In the genomic region with DNA sequence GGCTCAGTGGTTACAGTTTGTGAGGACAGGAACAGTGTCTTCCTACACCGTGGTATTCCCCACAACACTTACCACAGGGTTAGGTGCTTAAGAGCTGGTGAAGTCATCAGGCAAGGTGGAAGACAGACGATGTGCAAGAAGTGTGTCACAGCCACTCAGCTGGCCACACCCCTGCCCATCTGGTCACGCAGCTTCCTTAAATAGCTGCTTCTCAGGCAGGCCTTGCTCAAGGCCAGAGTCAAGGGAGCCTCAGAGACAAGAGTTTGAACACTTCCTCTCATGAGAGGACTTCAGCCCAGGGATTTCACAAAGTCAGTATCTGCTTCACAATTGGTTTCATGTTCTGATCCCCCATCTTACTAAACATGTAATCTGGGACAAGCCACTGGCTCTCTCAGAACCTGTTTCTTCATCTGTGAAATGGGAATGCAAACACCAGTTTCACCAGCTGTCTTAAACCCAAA, we compare ENCODE assay signal across 8 cellular contexts.
DNase-seq lines count a peak whose midpoint lies in the region; ATAC-seq and TF ChIP-seq lines count a peak whose summit lies in the region.

No MANE protein-coding gene starts in this region.

- TF ChIP-seq POLR2A in thyroid gland (IDR thresholded peaks at IDR 0.05), result no peak

- H3K9me3 ChIP-seq in thyroid gland, result no peaks in the 10 kb centered on the region

- no peaks in the 10 kb centered on the region for H3K27me3 Mint-ChIP-seq in stimulated activated naive CD8-positive, alpha-beta T cell treated with anti-CD3 and anti-CD28 coated beads, Interleukin-15, amount 100 ng/mL, for 72 hours

- H3K27me3 ChIP-seq in thyroid gland, result no peaks in the 10 kb centered on the region

- H3K27ac Mint-ChIP-seq in stimulated activated naive CD8-positive, alpha-beta T cell treated with anti-CD3 and anti-CD28 coated beads, Interleukin-15, amount 100 ng/mL, for 72 hours, result no peak overlapping the region

- no peak overlapping the region for H3K4me3 Mint-ChIP-seq in stimulated activated naive CD8-positive, alpha-beta T cell treated with anti-CD3 and anti-CD28 coated beads, Interleukin-15, amount 100 ng/mL, for 72 hours

- no peaks in the 10 kb centered on the region for H3K9me3 Mint-ChIP-seq in stimulated activated naive CD8-positive, alpha-beta T cell treated with anti-CD3 and anti-CD28 coated beads, Interleukin-15, amount 100 ng/mL, for 72 hours

- ATAC-seq in stimulated activated naive CD8-positive, alpha-beta T cell treated with anti-CD3 and anti-CD28 coated beads, Interleukin-15, amount 100 ng/mL, for 72 hours, result peak; percentile 62
- ATAC-seq in stimulated activated naive CD8-positive, alpha-beta T cell treated with anti-CD3 and anti-CD28 coated beads, Interleukin-15, Interleukin-2, amounts not matched to agents 100 U/mL and 50 U/mL, for 24 hours, result no peak
- ATAC-seq in HG02943 (IDR thresholded peaks at IDR 0.05; ENCODE audit: low read depth, unreplicated experiment) (peak; percentile 90), Right ventricle myocardium inferior (peak; percentile 86)

- intact Hi-C loops in Right ventricle myocardium inferior (cut with DNase I) (no loop called here), thyroid gland (cut with DNase I) (no loop called here)

- WGBS in thyroid gland, 2 donors, result 28 to 75% methylated on average over 3 of the region's 3 CpGs

- no peaks in the 10 kb centered on the region for H3K4me1 Mint-ChIP-seq in stimulated activated naive CD8-positive, alpha-beta T cell treated with anti-CD3 and anti-CD28 coated beads, Interleukin-15, amount 100 ng/mL, for 72 hours

- H3K4me3 ChIP-seq in thyroid gland (replicated peaks in 1 of 3), result no peak overlapping the region

- no peak for DNase-seq in stimulated activated naive CD8-positive, alpha-beta T cell treated with anti-CD3 and anti-CD28 coated beads, Interleukin-15, amount 100 ng/mL, for 72 hours
- DNase-seq in stimulated activated naive CD8-positive, alpha-beta T cell treated with anti-CD3 and anti-CD28 coated beads, Interleukin-15, Interleukin-2, amounts not matched to agents 100 U/mL and 50 U/mL, for 24 hours, result no peak
- DNase-seq in NOMO-1 treated with dmso at 0.1 percent for 144 hours (lab: John Stamatoyannopoulos, UW; ENCODE audit: unreplicated experiment), result peak; percentile 99
- DNase-seq in Right ventricle myocardium inferior (ENCODE audit: missing footprints), result peak; percentile 90
- DNase-seq in thyroid gland, result peak; percentile 45 to 60
- no peak for DNase-seq in activated gamma-delta T cell (lab: John Stamatoyannopoulos, UW)
- DNase-seq in NCI-H1436 treated with DMSO at 0.1 percent for 48 hours (lab: John Stamatoyannopoulos, UW), result no peak

- peaks cover 13 to 26% of the 10 kb centered on the region in 2 donors for H3K4me1 ChIP-seq in thyroid gland

- no peak overlapping the region for H3K27ac ChIP-seq in thyroid gland

- TF ChIP-seq CTCF in thyroid gland (IDR thresholded peaks at IDR 0.05), result no peak

- no peaks in the 10 kb centered on the region for H3K36me3 ChIP-seq in thyroid gland

Comparison
In these comparisons a context has a peak if more than half of its experiments do, and no peak if none do; other contexts are left out.
1. DNase-seq: peak in NOMO-1 treated with dmso at 0.1 percent for 144 hours (single experiment), Right ventricle myocardium inferior (single experiment) and thyroid gland (2 of 2); none in stimulated activated naive CD8-positive, alpha-beta T cell treated with anti-CD3 and anti-CD28 coated beads, Interleukin-15, amount 100 ng/mL, for 72 hours (0 of 2), stimulated activated naive CD8-positive, alpha-beta T cell treated with anti-CD3 and anti-CD28 coated beads, Interleukin-15, Interleukin-2, amounts not matched to agents 100 U/mL and 50 U/mL, for 24 hours (single experiment), activated gamma-delta T cell (single experiment) and NCI-H1436 treated with DMSO at 0.1 percent for 48 hours (single experiment).